ENCODE assay signal across 8 cellular contexts in the genomic region with DNA sequence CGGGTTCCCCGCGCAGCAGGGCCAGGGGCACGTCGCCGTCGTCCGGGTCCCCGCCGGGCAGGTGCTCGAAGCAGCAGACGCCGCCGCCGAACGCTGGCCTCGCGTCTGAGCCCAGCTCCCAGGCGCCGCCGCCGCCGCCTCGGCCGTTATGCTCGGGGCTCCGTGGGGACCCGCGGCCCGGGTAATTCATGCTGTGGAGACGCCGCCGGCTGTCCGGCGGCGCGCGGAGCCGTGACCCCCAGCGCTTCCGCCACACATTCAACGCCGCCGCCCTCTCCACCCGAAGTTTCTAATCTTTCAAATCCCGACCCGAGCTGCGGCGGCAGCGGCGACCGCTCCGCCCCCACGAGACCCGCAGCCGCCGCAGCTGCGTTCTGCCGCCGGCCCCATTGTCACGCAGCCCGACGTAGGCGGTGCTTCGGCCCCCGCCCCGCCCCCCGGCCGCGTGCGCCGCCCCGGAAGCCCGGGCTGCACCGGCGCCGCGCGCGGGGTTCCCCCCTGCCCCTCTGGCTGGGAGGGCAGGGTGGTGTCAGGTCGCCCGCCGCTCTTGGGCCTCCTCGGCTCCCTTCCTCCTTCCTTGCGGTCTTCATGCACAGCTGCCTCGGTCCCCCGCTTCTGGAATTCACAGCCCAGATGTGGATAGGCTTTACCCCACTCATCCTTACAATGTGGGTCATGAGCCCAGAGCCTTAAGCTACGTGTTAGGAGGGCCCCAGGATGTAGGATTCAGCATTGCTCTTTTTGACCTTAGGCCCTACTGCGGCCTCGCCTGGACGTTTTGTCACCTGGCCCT. TPM values are rescaled to one million over a fixed set of nuclear protein-coding genes. Genes with fewer than 3 reads are reported as not detected.
DNase-seq lines count a peak whose midpoint lies in the region; ATAC-seq and TF ChIP-seq lines count a peak whose summit lies in the region.

DDHD1 (minus strand) TSS at position 415 of the 793 bp plus-strand sequence; CDS start at position 190, 225 bp downstream.

- CTCF ChIA-PET in AG04450 (lab: Charles Lee): interaction anchor here (1.7 kb wide), 1 partner anchor 154 kb away, joined by 3 read pairs; no protein-coding TSS in a partner anchor

- POLR2A ChIA-PET in AG04450 (lab: Yijun Ruan, JAX): no interaction called here

- peak within 1 kb of the TSS; percentile 70 for H3K27ac ChIP-seq in AG04450 (ENCODE audit: low read depth, low read length)

- no peaks in the 10 kb centered on the region for H3K27me3 ChIP-seq in AG04450 (ENCODE audit: control insufficient read depth, insufficient read depth, low read length)

- ATAC-seq in GM18868 (IDR thresholded peaks at IDR 0.05; ENCODE audit: unreplicated experiment) (peak; percentile 78), HG03108 (IDR thresholded peaks at IDR 0.05; ENCODE audit: unreplicated experiment) (peak; percentile 64)

- peak within 1 kb of the TSS; percentile 94 for H3K4me3 ChIP-seq in AG04450 (ENCODE audit: low read depth, low read length)

- H3K9me3 ChIP-seq in AG04450 (ENCODE audit: control insufficient read depth, insufficient read depth, low read length): peaks cover 6% of the 10 kb centered on the region; the same call in 1 of the 2 replicates

- TF ChIP-seq CTCF in AG04450 (IDR thresholded peaks at IDR 0.05; ENCODE audit: low read depth, low read length): no peak

- DNase-seq in AG04450 (ENCODE audit: low read depth, low spot score): no peak
- DNase-seq in NCI-H345 (lab: John Stamatoyannopoulos, UW): peak; percentile 90
- peak; percentile 80 for DNase-seq in activated CD4-positive, alpha-beta T cell treated with anti-CD3 and anti-CD28 coated beads for 1 hour
- peak; percentile 83 for DNase-seq in cerebellum (ENCODE audit: low spot score)
- DNase-seq in kidney glomerular epithelial cell (lab: John Stamatoyannopoulos, UW): peak; percentile 66
- DNase-seq in stimulated activated CD4-positive, alpha-beta T cell treated with anti-CD3 and anti-CD28 coated beads, Interleukin-1b, Interleukin-23, amount 100 ng/mL, for 24 hours (ENCODE audit: low read depth in 4 of 4, low spot score in 1 of 4): peak; percentile 63 to 78 (median 71)

RNA-seq across cellular contexts. Expression of gene DDHD1, which starts in this region (rescaled TPM):
- polyA plus RNA-seq in AG04450 (2011; rRNA removed): 11.1 and 16.7 TPM in 2 replicates
- polyA minus RNA-seq in AG04450 (2011; rRNA and poly(A)+ RNA removed): 21.4 and 30.4 TPM in 2 replicates
- 62.8 TPM for total RNA-seq in cerebellum
